In the genomic region with DNA sequence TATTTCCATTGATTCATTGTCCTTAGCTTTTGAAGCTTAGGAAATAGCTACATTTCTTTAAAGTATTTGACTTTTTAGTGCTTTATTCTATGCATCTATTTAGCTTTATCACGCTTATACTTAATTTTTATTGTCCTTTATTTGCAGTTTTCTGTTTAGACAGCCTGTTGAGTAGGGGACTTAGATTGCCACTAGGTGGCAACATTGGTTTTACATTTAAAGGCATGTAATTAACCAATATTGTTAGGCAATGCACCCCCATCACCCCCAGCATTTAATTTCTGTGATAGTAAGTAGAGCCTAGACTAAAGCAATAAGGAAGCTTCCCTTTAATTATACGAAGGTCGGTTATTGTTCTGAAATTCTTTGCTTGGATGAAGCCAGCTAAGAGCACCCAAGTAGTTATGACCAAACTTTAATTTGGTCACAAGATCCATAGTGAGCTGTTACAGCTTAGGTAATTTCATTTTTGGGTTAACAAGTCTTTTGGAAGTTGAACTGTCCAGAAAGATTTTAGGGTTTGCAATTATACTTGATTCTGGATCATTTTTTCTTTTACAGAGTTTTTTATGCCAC, we compare ENCODE assay signal across 8 cellular contexts. TPM values are rescaled to one million over a fixed set of nuclear protein-coding genes. Genes with fewer than 3 reads are reported as not detected.
DNase-seq lines count a peak whose midpoint lies in the region; ATAC-seq, FAIRE-seq and TF ChIP-seq lines count a peak whose summit lies in the region.

No MANE protein-coding gene starts in this region.

- H3K4me3 ChIP-seq in AG04450 (ENCODE audit: low read depth, low read length): no peak overlapping the region

- no peak for ATAC-seq in HG03095 (IDR thresholded peaks at IDR 0.05; ENCODE audit: unreplicated experiment)

- peak; percentile 62 for FAIRE-seq in GM18507 (lab: Jason Lieb, UNC)
- FAIRE-seq in colon (lab: Jason Lieb, UNC): peak; percentile 72

- DNase-seq in AG04450 (ENCODE audit: low read depth, low spot score): peak; percentile 15
- no peak for DNase-seq in GM18507 (ENCODE audit: extremely low spot score, insufficient read length, low read depth)
- DNase-seq in NCI-H748 (lab: John Stamatoyannopoulos, UW; ENCODE audit: unreplicated experiment): peak; percentile 86
- peak; percentile 34 for DNase-seq in medulla oblongata (ENCODE audit: extremely low spot score)
- no peak for DNase-seq in C1 segment of cervical spinal cord (lab: John Stamatoyannopoulos, UW)
- no peak for DNase-seq in HK-2 (ENCODE audit: unreplicated experiment)

- H3K27ac ChIP-seq in AG04450 (ENCODE audit: low read depth, low read length): no peak overlapping the region

- TF ChIP-seq CTCF in AG04450 (IDR thresholded peaks at IDR 0.05; ENCODE audit: low read depth, low read length): peak; percentile 81

- POLR2A ChIA-PET in AG04450 (lab: Yijun Ruan, JAX): no interaction called here

- H3K27me3 ChIP-seq in AG04450 (ENCODE audit: control insufficient read depth, insufficient read depth, low read length): no peaks in the 10 kb centered on the region

- CTCF ChIA-PET in AG04450 (lab: Charles Lee): interaction anchor here (0.5 to 12.0 kb wide), 58 partner anchors 10 to 1863 kb away, joined by 3 to 348 read pairs (median 4); a partner anchor contains a TSS

- H3K9me3 ChIP-seq in AG04450 (ENCODE audit: control insufficient read depth, insufficient read depth, low read length): no peaks in the 10 kb centered on the region

RNA-seq across cellular contexts. Expression of a gene that starts 36.5 kb away (rescaled TPM):
- 2.3 TPM in 2 replicates for polyA plus RNA-seq in AG04450 (2011; rRNA removed)
- polyA minus RNA-seq in AG04450 (2011; rRNA and poly(A)+ RNA removed): 2.4 and 2.5 TPM in 2 replicates

Comparison
In these comparisons a context has a peak if more than half of its experiments do, and no peak if none do; other contexts are left out.
1. DNase-seq: peak in AG04450 (single experiment), NCI-H748 (single experiment) and medulla oblongata (single experiment); none in GM18507 (single experiment), C1 segment of cervical spinal cord (0 of 14) and HK-2 (single experiment).